In genomic region chr15:92733934-92734521, GRCh38 we compare ENCODE assay signal across 8 cellular contexts.
DNase-seq lines count a peak whose midpoint lies in the region; ATAC-seq and TF ChIP-seq lines count a peak whose summit lies in the region.

No MANE protein-coding gene starts in this region.

- H3K4me3 Mint-ChIP-seq in activated T-helper 2 cell treated with anti-CD3 and anti-CD28 coated beads, Interferon-gamma antibody, Interleukin-2, Interleukin-4, amounts not matched to agents 10 μg/mL and 5 μg/mL and 100 μg/mL, durations not matched to agents 14 hours and 24 hours and 36 hours (ENCODE audit: low read depth): peak overlapping the region; percentile 79
- H3K4me3 Mint-ChIP-seq in osteocyte (ENCODE audit: unreplicated experiment): peak overlapping the region; percentile 78

- H3K36me3 Mint-ChIP-seq in activated T-helper 2 cell treated with anti-CD3 and anti-CD28 coated beads, Interferon-gamma antibody, Interleukin-2, Interleukin-4, amounts not matched to agents 10 μg/mL and 5 μg/mL and 100 μg/mL, durations not matched to agents 14 hours and 24 hours and 36 hours (ENCODE audit: low read depth): no peaks in the 10 kb centered on the region
- H3K36me3 Mint-ChIP-seq in osteocyte (ENCODE audit: unreplicated experiment): no peaks in the 10 kb centered on the region

- TF ChIP-seq CTCF in osteocyte (IDR thresholded peaks at IDR 0.05): no peak

- H3K9me3 Mint-ChIP-seq in activated T-helper 2 cell treated with anti-CD3 and anti-CD28 coated beads, Interferon-gamma antibody, Interleukin-2, Interleukin-4, amounts not matched to agents 10 μg/mL and 5 μg/mL and 100 μg/mL, durations not matched to agents 14 hours and 24 hours and 36 hours: no peaks in the 10 kb centered on the region
- no peaks in the 10 kb centered on the region for H3K9me3 Mint-ChIP-seq in osteocyte (ENCODE audit: unreplicated experiment)

- DNase-seq in stimulated activated CD4-positive, alpha-beta T cell treated with anti-CD3 and anti-CD28 coated beads, Interleukin-4, amount 100 ng/mL, for 1 hour: peak; percentile 7
- no peak for DNase-seq in stimulated activated CD4-positive, alpha-beta T cell treated with anti-CD3 and anti-CD28 coated beads, Interleukin-12 subunit alpha, Interleukin-12 subunit beta, amount 100 ng/mL, for 4 hours
- DNase-seq in activated T-helper 2 cell treated with anti-CD3 and anti-CD28 coated beads, Interferon-gamma antibody, Interleukin-2, Interleukin-4, amounts not matched to agents 10 μg/mL and 5 μg/mL and 100 μg/mL, durations not matched to agents 14 hours and 24 hours and 36 hours (ENCODE audit: low spot score): no peak
- peak; percentile 39 for DNase-seq in globus pallidus (ENCODE audit: low spot score)
- DNase-seq in osteocyte (ENCODE audit: extremely low spot score, unreplicated experiment): no peak
- no peak for DNase-seq in cortex of kidney (lab: John Stamatoyannopoulos, UW)

- H3K27me3 Mint-ChIP-seq in activated T-helper 2 cell treated with anti-CD3 and anti-CD28 coated beads, Interferon-gamma antibody, Interleukin-2, Interleukin-4, amounts not matched to agents 10 μg/mL and 5 μg/mL and 100 μg/mL, durations not matched to agents 14 hours and 24 hours and 36 hours (ENCODE audit: low read depth): peaks cover 14% of the 10 kb centered on the region
- H3K27me3 Mint-ChIP-seq in osteocyte (ENCODE audit: unreplicated experiment): peaks cover 2% of the 10 kb centered on the region

- no peak overlapping the region for H3K27ac Mint-ChIP-seq in activated T-helper 2 cell treated with anti-CD3 and anti-CD28 coated beads, Interferon-gamma antibody, Interleukin-2, Interleukin-4, amounts not matched to agents 10 μg/mL and 5 μg/mL and 100 μg/mL, durations not matched to agents 14 hours and 24 hours and 36 hours
- peak overlapping the region; percentile 55 for H3K27ac Mint-ChIP-seq in osteocyte (ENCODE audit: unreplicated experiment)

- peaks cover 3% of the 10 kb centered on the region for H3K4me1 Mint-ChIP-seq in activated T-helper 2 cell treated with anti-CD3 and anti-CD28 coated beads, Interferon-gamma antibody, Interleukin-2, Interleukin-4, amounts not matched to agents 10 μg/mL and 5 μg/mL and 100 μg/mL, durations not matched to agents 14 hours and 24 hours and 36 hours (ENCODE audit: low read depth)
- peaks cover 3% of the 10 kb centered on the region for H3K4me1 Mint-ChIP-seq in osteocyte (ENCODE audit: unreplicated experiment)

- intact Hi-C loops in activated T-helper 2 cell treated with anti-CD3 and anti-CD28 coated beads, Interferon-gamma antibody, Interleukin-2, Interleukin-4, amounts not matched to agents 10 μg/mL and 5 μg/mL and 100 μg/mL, durations not matched to agents 14 hours and 24 hours and 36 hours (cut with micrococcal nuclease): no loop called here

- ATAC-seq in GM21529 (IDR thresholded peaks at IDR 0.05; ENCODE audit: unreplicated experiment) (no peak), GM21723 (IDR thresholded peaks at IDR 0.05; ENCODE audit: unreplicated experiment) (no peak)

Comparison
In these comparisons a context has a peak if more than half of its experiments do, and no peak if none do; other contexts are left out.
1. DNase-seq: peak in stimulated activated CD4-positive, alpha-beta T cell treated with anti-CD3 and anti-CD28 coated beads, Interleukin-4, amount 100 ng/mL, for 1 hour (single experiment) and globus pallidus (single experiment); none in stimulated activated CD4-positive, alpha-beta T cell treated with anti-CD3 and anti-CD28 coated beads, Interleukin-12 subunit alpha, Interleukin-12 subunit beta, amount 100 ng/mL, for 4 hours (single experiment), activated T-helper 2 cell treated with anti-CD3 and anti-CD28 coated beads, Interferon-gamma antibody, Interleukin-2, Interleukin-4, amounts not matched to agents 10 μg/mL and 5 μg/mL and 100 μg/mL, durations not matched to agents 14 hours and 24 hours and 36 hours (single experiment), osteocyte (single experiment) and cortex of kidney (single experiment).